In genomic region chr12:71478277-71478676, GRCh38 we compare ENCODE assay signal across 21 cellular contexts. TPM values are rescaled to one million over a fixed set of nuclear protein-coding genes. Genes with fewer than 3 reads are reported as not detected.
DNase-seq lines count a peak whose midpoint lies in the region; ATAC-seq, FAIRE-seq and TF ChIP-seq lines count a peak whose summit lies in the region.
"Had no signal": no experiment of that assay in that cellular context is flagged by ENCODE, and none has a peak within 500 bp of the region (broad histone marks: within the 10 kb centered on the region; RNA-seq: fewer than 3 reads in every experiment).

No MANE protein-coding gene starts in this region.

- peaks cover 31 to 43% of the 10 kb centered on the region in 2 donors for H3K4me1 ChIP-seq in gastrocnemius medialis
- H3K4me1 ChIP-seq: Caco-2 had no signal

- peak overlapping the region; percentile 80 to 93 (median 84) for H3K27ac ChIP-seq in gastrocnemius medialis
- H3K27ac ChIP-seq: KMS-11 had no signal

- intact Hi-C loops in gastrocnemius medialis (cut with DNase I; ENCODE audit: low total_unique reads) = no loop called here

- peak; percentile 22 for DNase-seq in HCEC 1CT
- peak; percentile 59 for DNase-seq in globus pallidus (ENCODE audit: low spot score)
- no peak for DNase-seq in gastrocnemius medialis
- DNase-seq: Caco-2; CD4-positive, CD25-positive, alpha-beta regulatory T cell; DMS153; H9; NCI-H1092; NCI-H146; NCI-H2107; NCI-H2227 treated with DMSO at 0.1 percent for 48 hours; NCI-H524 treated with DMSO at 0.1 percent for 48 hours had no signal

- no peak for TF ChIP-seq CTCF in gastrocnemius medialis (IDR thresholded peaks at IDR 0.05 in 4 of 5, conservative IDR thresholded peaks at IDR 0.05 in 1 of 5)

- in situ Hi-C loops in gastrocnemius medialis (cut with MboI; ENCODE audit: low sequenced_read_pairs in 4 of 4) = no loop called here

- no peaks in the 10 kb centered on the region for H3K9me3 ChIP-seq in gastrocnemius medialis
- H3K9me3 ChIP-seq: Caco-2 had no signal

- ATAC-seq in gastrocnemius medialis (no peak), HG02981 (IDR thresholded peaks at IDR 0.05; ENCODE audit: unreplicated experiment) (no peak), HG03460 (IDR thresholded peaks at IDR 0.05; ENCODE audit: unreplicated experiment) (no peak), HG02678 (IDR thresholded peaks at IDR 0.05; ENCODE audit: unreplicated experiment) (no peak)

- no peak overlapping the region for H3K4me3 ChIP-seq in gastrocnemius medialis

- no peaks in the 10 kb centered on the region for H3K36me3 ChIP-seq in gastrocnemius medialis

- no peaks in the 10 kb centered on the region for H3K27me3 ChIP-seq in gastrocnemius medialis

- TF ChIP-seq POLR2A in gastrocnemius medialis (IDR thresholded peaks at IDR 0.05) = no peak

- peak; percentile 89 for FAIRE-seq in TTC549 (lab: Jason Lieb, UNC)
- FAIRE-seq: GM19239, HepG2 had no signal

RNA-seq across cellular contexts. Expression of gene LGR5, which starts 38.7 kb away (rescaled TPM):
- total RNA-seq in gastrocnemius medialis = 10 to 100 TPM in 2 of 4 donors, 1 to 10 TPM in 2; 8.7 to 40.1 (median 24.3) TPM
- total RNA-seq: CD4-positive, CD25-positive, alpha-beta regulatory T cell; MCF 10A; RPMI7951 had no signal

Comparison
In these comparisons a context has a peak if more than half of its experiments do, and no peak if none do; other contexts are left out.
1. DNase-seq: peak in HCEC 1CT (single experiment) and globus pallidus (single experiment); none in gastrocnemius medialis (0 of 2).